Comparison of ENCODE assay signal across 2 cellular contexts in the genomic region with DNA sequence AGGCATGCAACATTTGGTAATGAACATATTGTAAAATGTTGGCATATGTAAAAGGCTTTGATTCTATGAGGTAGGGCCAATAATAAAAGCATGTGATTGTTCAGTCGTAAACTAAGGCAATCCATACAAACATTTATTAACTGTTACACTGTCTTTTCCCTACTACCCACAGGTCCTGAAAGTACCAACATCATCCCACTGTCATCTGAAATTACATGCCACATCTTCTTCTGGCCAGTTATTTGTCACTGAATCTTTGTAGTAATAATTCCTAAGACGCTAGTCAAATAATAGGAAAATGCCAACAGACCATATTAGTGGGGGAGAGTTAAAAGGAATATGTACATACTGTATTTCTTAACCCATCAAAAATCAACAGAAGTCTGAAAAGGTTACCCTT.
A peak's percentile ranks its signal among the peaks of the same experiment; 100 is the strongest.
TF ChIP-seq lines count a peak whose summit lies in the region.

No MANE protein-coding gene starts in this region.

TF ChIP-seq in HEK293, 187 proteins besides CTCF, POLR2A, EP300 and RAD21:
- TF ChIP-seq, protein P1, sequence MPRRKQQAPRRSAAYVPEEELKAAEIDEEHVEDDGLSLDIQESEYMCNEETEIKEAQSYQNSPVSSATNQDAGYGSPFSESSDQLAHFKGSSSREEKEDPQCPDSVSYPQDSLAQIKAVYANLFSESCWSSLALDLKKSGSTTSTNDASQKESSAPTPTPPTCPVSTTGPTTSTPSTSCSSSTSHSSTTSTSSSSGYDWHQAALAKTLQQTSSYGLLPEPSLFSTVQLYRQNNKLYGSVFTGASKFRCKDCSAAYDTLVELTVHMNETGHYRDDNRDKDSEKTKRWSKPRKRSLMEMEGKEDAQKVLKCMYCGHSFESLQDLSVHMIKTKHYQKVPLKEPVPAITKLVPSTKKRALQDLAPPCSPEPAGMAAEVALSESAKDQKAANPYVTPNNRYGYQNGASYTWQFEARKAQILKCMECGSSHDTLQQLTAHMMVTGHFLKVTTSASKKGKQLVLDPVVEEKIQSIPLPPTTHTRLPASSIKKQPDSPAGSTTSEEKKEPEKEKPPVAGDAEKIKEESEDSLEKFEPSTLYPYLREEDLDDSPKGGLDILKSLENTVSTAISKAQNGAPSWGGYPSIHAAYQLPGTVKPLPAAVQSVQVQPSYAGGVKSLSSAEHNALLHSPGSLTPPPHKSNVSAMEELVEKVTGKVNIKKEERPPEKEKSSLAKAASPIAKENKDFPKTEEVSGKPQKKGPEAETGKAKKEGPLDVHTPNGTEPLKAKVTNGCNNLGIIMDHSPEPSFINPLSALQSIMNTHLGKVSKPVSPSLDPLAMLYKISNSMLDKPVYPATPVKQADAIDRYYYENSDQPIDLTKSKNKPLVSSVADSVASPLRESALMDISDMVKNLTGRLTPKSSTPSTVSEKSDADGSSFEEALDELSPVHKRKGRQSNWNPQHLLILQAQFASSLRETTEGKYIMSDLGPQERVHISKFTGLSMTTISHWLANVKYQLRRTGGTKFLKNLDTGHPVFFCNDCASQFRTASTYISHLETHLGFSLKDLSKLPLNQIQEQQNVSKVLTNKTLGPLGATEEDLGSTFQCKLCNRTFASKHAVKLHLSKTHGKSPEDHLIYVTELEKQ (tag by site-specific recombination; IDR thresholded peaks at IDR 0.05; ENCODE audit: borderline replicate concordance) = no peak
- TF ChIP-seq ZNF302 (tag by site-specific recombination; IDR thresholded peaks at IDR 0.05; ENCODE audit: low read depth) (no peak), ZNF16 (tag by site-specific recombination; IDR thresholded peaks at IDR 0.05; ENCODE audit: low read depth) (no peak), FEZF1 (tag by site-specific recombination; IDR thresholded peaks at IDR 0.05) (0 out of 2 replicates have a peak, but pooled peaks have one; percentile 20)

TF ChIP-seq in K562, 482 proteins besides CTCF, POLR2A, EP300 and RAD21 (continued from another document):
- TF ChIP-seq, protein P2, sequence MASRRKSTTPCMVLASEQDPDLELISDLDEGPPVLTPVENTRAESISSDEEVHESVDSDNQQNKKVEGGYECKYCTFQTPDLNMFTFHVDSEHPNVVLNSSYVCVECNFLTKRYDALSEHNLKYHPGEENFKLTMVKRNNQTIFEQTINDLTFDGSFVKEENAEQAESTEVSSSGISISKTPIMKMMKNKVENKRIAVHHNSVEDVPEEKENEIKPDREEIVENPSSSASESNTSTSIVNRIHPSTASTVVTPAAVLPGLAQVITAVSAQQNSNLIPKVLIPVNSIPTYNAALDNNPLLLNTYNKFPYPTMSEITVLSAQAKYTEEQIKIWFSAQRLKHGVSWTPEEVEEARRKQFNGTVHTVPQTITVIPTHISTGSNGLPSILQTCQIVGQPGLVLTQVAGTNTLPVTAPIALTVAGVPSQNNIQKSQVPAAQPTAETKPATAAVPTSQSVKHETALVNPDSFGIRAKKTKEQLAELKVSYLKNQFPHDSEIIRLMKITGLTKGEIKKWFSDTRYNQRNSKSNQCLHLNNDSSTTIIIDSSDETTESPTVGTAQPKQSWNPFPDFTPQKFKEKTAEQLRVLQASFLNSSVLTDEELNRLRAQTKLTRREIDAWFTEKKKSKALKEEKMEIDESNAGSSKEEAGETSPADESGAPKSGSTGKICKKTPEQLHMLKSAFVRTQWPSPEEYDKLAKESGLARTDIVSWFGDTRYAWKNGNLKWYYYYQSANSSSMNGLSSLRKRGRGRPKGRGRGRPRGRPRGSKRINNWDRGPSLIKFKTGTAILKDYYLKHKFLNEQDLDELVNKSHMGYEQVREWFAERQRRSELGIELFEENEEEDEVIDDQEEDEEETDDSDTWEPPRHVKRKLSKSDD (conservative IDR thresholded peaks at IDR 0.05; ENCODE audit: low read length) = no peak
- no peak for TF ChIP-seq HDAC8 (tag; IDR thresholded peaks at IDR 0.05)
